ENCODE assay signal across 9 cellular contexts in the genomic region with DNA sequence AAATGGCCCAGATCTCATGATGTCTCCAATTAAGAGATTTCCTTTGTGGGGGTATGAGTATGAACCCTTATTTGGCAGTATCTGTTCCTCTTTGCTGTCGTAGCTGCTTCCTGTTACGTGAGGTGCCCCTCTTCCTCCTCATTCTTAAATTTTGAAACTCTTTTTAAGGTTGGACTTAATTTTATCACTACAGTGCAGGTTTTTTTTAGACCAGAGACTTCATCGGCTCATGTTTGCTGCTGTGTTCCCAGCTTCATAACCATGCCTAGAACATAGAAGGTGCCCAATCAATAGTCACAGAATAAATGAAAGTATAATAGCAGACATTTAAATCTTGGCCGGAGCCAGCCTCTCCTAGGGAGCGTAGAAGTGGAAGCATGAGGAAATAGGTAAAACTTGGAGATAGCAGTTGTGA. TPM values are rescaled to one million over a fixed set of nuclear protein-coding genes. Genes with fewer than 3 reads are reported as not detected.
DNase-seq lines count a peak whose midpoint lies in the region; ATAC-seq, FAIRE-seq and TF ChIP-seq lines count a peak whose summit lies in the region.
"Had no signal": no experiment of that assay in that cellular context is flagged by ENCODE, and none has a peak within 500 bp of the region (broad histone marks: within the 10 kb centered on the region; RNA-seq: fewer than 3 reads in every experiment).

No MANE protein-coding gene starts in this region.

- H3K4me2 ChIP-seq in A549 = peak overlapping the region; percentile 67; the same call in 1 of the 3 replicates

- H3K9me3 ChIP-seq in A549 (no peaks in the 10 kb centered on the region), heart right ventricle (no peaks in the 10 kb centered on the region)

- TF ChIP-seq RAD21 in A549 (conservative IDR thresholded peaks at IDR 0.05 in 1 of 2, IDR thresholded peaks at IDR 0.05 in 1 of 2) = no peak

- H3K27me3 ChIP-seq in rectal smooth muscle tissue (ENCODE audit: control insufficient read depth, insufficient read depth, low read length) (no peaks in the 10 kb centered on the region), heart right ventricle (no peaks in the 10 kb centered on the region)

- no peak for FAIRE-seq in A549 (lab: Jason Lieb, UNC)
- FAIRE-seq: G401.6 had no signal

- peaks cover 33% of the 10 kb centered on the region for H3K4me1 ChIP-seq in A549
- peaks cover 10% of the 10 kb centered on the region for H3K4me1 ChIP-seq in rectal smooth muscle tissue (ENCODE audit: control insufficient read depth, insufficient read depth, low read length)
- peaks cover 8 to 49% (median 19%) of the 10 kb centered on the region in 9 donors for H3K4me1 ChIP-seq in heart right ventricle

- ATAC-seq in A549 (no peak), GM18909 (IDR thresholded peaks at IDR 0.05; ENCODE audit: poor library complexity, unreplicated experiment) (peak; percentile 45), HG03135 (IDR thresholded peaks at IDR 0.05; ENCODE audit: unreplicated experiment) (peak; percentile 41), heart right ventricle (no peak)

- POLR2A ChIA-PET in A549 (lab: Yijun Ruan, JAX) = no interaction called here

- TF ChIP-seq CTCF in A549 (IDR thresholded peaks at IDR 0.05) (no peak), VCaP (conservative IDR thresholded peaks at IDR 0.05) (no peak), heart right ventricle (IDR thresholded peaks at IDR 0.05) (no peak)

- intact Hi-C loops in heart right ventricle (cut with DNase I) = loop anchor here in 2 of 10 donors (5.0 to 10.0 kb wide), 2 partner anchors 73 to 314 kb away; a partner anchor contains a TSS

- H3K9ac ChIP-seq in rectal smooth muscle tissue (ENCODE audit: low read length) = no peak overlapping the region

- no peak overlapping the region for H3K27ac ChIP-seq in A549
- H3K27ac ChIP-seq in VCaP = peak overlapping the region; percentile 99
- no peak overlapping the region for H3K27ac ChIP-seq in rectal smooth muscle tissue (ENCODE audit: low read depth, low read length)
- H3K27ac ChIP-seq in heart right ventricle = peak overlapping the region in 1 of 10 donors; percentile 97

- 78% methylated on average over 5 of the region's 5 CpGs for WGBS in A549 (ENCODE audit: missing lambda C conversion rate)
- WGBS in heart right ventricle, 2 donors = 58 to 73% methylated on average over 5 of the region's 5 CpGs

- no peak for TF ChIP-seq POLR2A in A549 (IDR thresholded peaks at IDR 0.05; ENCODE audit: low read length)

- CTCF ChIA-PET in A549 (lab: Yijun Ruan, JAX) = interaction anchor here (1.5 kb wide), 1 partner anchor 145 kb away, joined by 4 read pairs; no protein-coding TSS in a partner anchor

- H3K4me3 ChIP-seq in A549 (no peak overlapping the region), rectal smooth muscle tissue (ENCODE audit: low read length) (peak overlapping the region; percentile 9), heart right ventricle (peak overlapping the region in 2 of 10 donors; percentile 6 to 89)

- no peak for TF ChIP-seq EP300 in A549 (IDR thresholded peaks at IDR 0.05)

- no peak for DNase-seq in A549 (ENCODE audit: low read depth in 1 of 2, low spot score in 1 of 2)
- no peak for DNase-seq in ureter (ENCODE audit: low spot score)
- DNase-seq in heart right ventricle = no peak
- DNase-seq in kidney tubule cell (ENCODE audit: low spot score) = no peak

- H3K36me3 ChIP-seq in rectal smooth muscle tissue (ENCODE audit: control insufficient read depth, insufficient read depth, low read length) (no peaks in the 10 kb centered on the region), heart right ventricle (peaks cover 0 to 23% (median 0%) of the 10 kb centered on the region in 9 donors)

TF ChIP-seq in A549, 52 proteins besides CTCF, POLR2A, EP300 and RAD21:
- TF ChIP-seq ZFP36 (IDR thresholded peaks at IDR 0.05; ENCODE audit: borderline replicate concordance, partially characterized antibody) (no peak), EHF (CRISPR knock-in tag; IDR thresholded peaks at IDR 0.05) (no peak), JUN (IDR thresholded peaks at IDR 0.05) (no peak), CHD2 (IDR thresholded peaks at IDR 0.05; ENCODE audit: low read length, partially characterized antibody) (no peak), ZC3H11A (IDR thresholded peaks at IDR 0.05) (no peak), CHD4 (IDR thresholded peaks at IDR 0.05; ENCODE audit: borderline replicate concordance) (no peak), ZNF302 (CRISPR knock-in tag; IDR thresholded peaks at IDR 0.05) (no peak), HDAC2 (IDR thresholded peaks at IDR 0.05) (no peak)

RNA-seq across cellular contexts. Expression of a gene that starts 2.4 kb away (rescaled TPM):
- polyA plus RNA-seq in A549 (2011; rRNA removed) = 45.4 and 49.1 TPM in 2 replicates
- 10.1 and 11.8 TPM in 2 replicates for polyA plus RNA-seq in A549 (2012; cell fraction: cytosol; rRNA removed)
- 9.2 and 13.2 TPM in 2 replicates for polyA plus RNA-seq in A549 (2012; cell fraction: nucleus; rRNA removed)
- 19.1 to 21.3 TPM (median 20.3 TPM) in 3 replicates for polyA plus RNA-seq in A549 (2017; fragmentation: RNase III; extraction: RNeasy Plus Mini Kit Qiagen cat#74134 plus additional on column Dnase treatment)
- 21.8 and 27.4 TPM in 2 replicates for polyA minus RNA-seq in A549 (2011; rRNA and poly(A)+ RNA removed)
- total RNA-seq in ureter = 49.5 TPM
- total RNA-seq in heart right ventricle = 10 to 100 TPM; 15.7 to 28.8 (median 20.8) TPM
- 10 to 100 TPM in 1 of 2 donors, 1 to 10 TPM in 1; 8.9 to 14.0 TPM for polyA plus RNA-seq in heart right ventricle

RNA-seq across cellular contexts. Expression of a gene that starts 33.4 kb away (rescaled TPM):
- polyA plus RNA-seq in A549 (2011; rRNA removed) = 0.08 and 0.13 TPM in 2 replicates
- 0.04 and 0.11 TPM in 2 replicates for polyA plus RNA-seq in A549 (2012; cell fraction: cytosol; rRNA removed)
- 0.09 and 0.12 TPM in 2 replicates for polyA plus RNA-seq in A549 (2012; cell fraction: nucleus; rRNA removed)
- 0.14 to 0.22 TPM (median 0.17 TPM) in 3 replicates for polyA plus RNA-seq in A549 (2017; fragmentation: RNase III; extraction: RNeasy Plus Mini Kit Qiagen cat#74134 plus additional on column Dnase treatment)
- 0.17 TPM in 1 of 2 replicates, not detected in the other for polyA minus RNA-seq in A549 (2011; rRNA and poly(A)+ RNA removed)
- 3.7 TPM for total RNA-seq in ureter
- total RNA-seq in heart right ventricle = 1 to 10 TPM in 9 of 10 donors, under 1 TPM in 1; 0.88 to 8.1 (median 1.5) TPM
- polyA plus RNA-seq in heart right ventricle = 1 to 10 TPM in 1 of 2 donors, under 1 TPM in 1; 0.35 to 4.0 TPM

Comparison
In these comparisons a context has a peak if more than half of its experiments do, and no peak if none do; other contexts are left out.
1. ATAC-seq: peak in GM18909 (single experiment) and HG03135 (single experiment); none in A549 (0 of 2) and heart right ventricle (0 of 8).